In the genomic region with DNA sequence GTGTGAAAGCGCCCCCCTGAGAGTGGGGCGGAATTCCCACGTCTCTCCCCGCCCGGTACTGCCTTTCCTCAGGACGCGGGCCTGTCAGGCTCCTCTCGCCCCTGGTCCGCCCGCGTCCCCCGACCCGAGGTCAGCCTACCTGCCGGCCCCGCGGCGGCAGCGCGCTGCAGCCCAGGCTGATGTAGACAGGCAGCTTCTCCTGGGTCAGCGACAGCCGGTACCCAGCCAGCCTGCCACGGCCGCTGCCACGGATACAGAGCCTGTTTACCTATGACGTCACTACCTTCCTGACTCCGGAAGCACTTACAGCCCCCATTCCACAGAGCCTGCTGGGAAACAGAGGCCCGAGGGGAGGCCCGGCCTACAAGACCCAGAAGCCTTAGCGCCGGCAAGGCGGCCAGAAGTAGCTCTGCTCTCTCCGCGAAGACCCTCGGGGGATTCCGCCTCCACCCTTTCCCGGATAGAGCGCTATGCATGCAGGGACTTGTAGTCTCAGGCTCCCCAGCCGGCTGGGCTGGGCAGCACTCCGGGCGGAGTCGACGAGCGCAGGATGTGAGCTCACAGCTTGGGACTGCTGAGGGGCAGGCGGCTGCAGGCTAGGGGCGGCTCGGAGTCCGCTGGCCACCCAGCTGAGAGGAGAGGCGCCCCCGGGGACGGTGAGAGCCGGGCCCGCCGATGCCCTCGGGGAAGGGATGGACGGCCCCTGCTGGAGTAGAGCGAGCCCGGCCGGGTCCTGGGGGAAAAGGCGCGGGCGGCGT, we compare ENCODE assay signal across 8 cellular contexts. TPM values are rescaled to one million over a fixed set of nuclear protein-coding genes. Genes with fewer than 3 reads are reported as not detected.
A peak's percentile ranks its signal among the peaks of the same experiment; 100 is the strongest.
DNase-seq lines count a peak whose midpoint lies in the region; ATAC-seq and TF ChIP-seq lines count a peak whose summit lies in the region.

A gene with protein sequence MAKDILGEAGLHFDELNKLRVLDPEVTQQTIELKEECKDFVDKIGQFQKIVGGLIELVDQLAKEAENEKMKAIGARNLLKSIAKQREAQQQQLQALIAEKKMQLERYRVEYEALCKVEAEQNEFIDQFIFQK (minus strand): TSS at position 272 of the 758 bp plus-strand sequence. CDS start 3,487 bp downstream, outside the sequence.
A gene with protein sequence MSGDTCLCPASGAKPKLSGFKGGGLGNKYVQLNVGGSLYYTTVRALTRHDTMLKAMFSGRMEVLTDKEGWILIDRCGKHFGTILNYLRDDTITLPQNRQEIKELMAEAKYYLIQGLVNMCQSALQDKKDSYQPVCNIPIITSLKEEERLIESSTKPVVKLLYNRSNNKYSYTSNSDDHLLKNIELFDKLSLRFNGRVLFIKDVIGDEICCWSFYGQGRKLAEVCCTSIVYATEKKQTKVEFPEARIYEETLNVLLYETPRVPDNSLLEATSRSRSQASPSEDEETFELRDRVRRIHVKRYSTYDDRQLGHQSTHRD (plus strand): TSS at position 561 of the 758 bp plus-strand sequence. CDS start 3,761 bp downstream, outside the sequence.

- DNase-seq in NCI-H69 (lab: John Stamatoyannopoulos, UW), result peak; percentile 100
- peak; percentile 99 for DNase-seq in activated CD4-positive, alpha-beta T cell treated with anti-CD3 and anti-CD28 coated beads, Interleukin-2, amount 10 ng/mL, durations not matched to agents 7 days and 5 days
- peak; percentile 100 for DNase-seq in coronary artery (ENCODE audit: low spot score)
- peak; percentile 88 to 95 for DNase-seq in stimulated activated CD4-positive, alpha-beta T cell treated with anti-CD3 and anti-CD28 coated beads, Interleukin-1b, Interleukin-23, amount 100 ng/mL, for 4 hours (ENCODE audit: low read depth in 2 of 2)

- H3K36me3 ChIP-seq in BLaER1, result peaks cover 37% of the 10 kb centered on the region

- H3K4me1 Mint-ChIP-seq in activated CD4-positive, alpha-beta T cell treated with anti-CD3 and anti-CD28 coated beads, Interleukin-2, amount 10 ng/mL, durations not matched to agents 7 days and 5 days, result peaks cover 39% of the 10 kb centered on the region

- H3K4me2 ChIP-seq in BLaER1, result peak within 1 kb of the TSS; percentile 98

- peaks cover 76% of the 10 kb centered on the region for H4K20me1 ChIP-seq in BLaER1

- peak within 1 kb of the TSS; percentile 85 for H3K4me3 Mint-ChIP-seq in activated CD4-positive, alpha-beta T cell treated with anti-CD3 and anti-CD28 coated beads, Interleukin-2, amount 10 ng/mL, durations not matched to agents 7 days and 5 days

- H3K4me1 ChIP-seq in BLaER1, result peaks cover 25% of the 10 kb centered on the region

- peaks cover 6% of the 10 kb centered on the region for H3K36me3 Mint-ChIP-seq in activated CD4-positive, alpha-beta T cell treated with anti-CD3 and anti-CD28 coated beads, Interleukin-2, amount 10 ng/mL, durations not matched to agents 7 days and 5 days (ENCODE audit: low read depth)

- TF ChIP-seq CTCF in coronary artery (IDR thresholded peaks at IDR 0.05), result no peak

- CTCF ChIA-PET in activated CD4-positive, alpha-beta T cell treated with anti-CD3 and anti-CD28 coated beads, Interleukin-2, amount 10 ng/mL, durations not matched to agents 7 days and 5 days (lab: Charles Lee), result interaction anchor here (0.6 to 2.1 kb wide), 11 partner anchors 10 to 450 kb away, joined by 3 to 9 read pairs (median 3); a partner anchor contains a TSS

- peak within 1 kb of the TSS; percentile 64 for H3K27ac ChIP-seq in BLaER1
- peak within 1 kb of the TSS; percentile 96 to 97 for H3K27ac ChIP-seq in coronary artery
- peak within 1 kb of the TSS; percentile 79 for H3K27ac ChIP-seq in layer of hippocampus (ENCODE audit: low read depth, low read length)

- H3K27me3 ChIP-seq in BLaER1 (no peaks in the 10 kb centered on the region), layer of hippocampus (ENCODE audit: control insufficient read depth, insufficient read depth, low read length) (no peaks in the 10 kb centered on the region)

- peak within 1 kb of the TSS; percentile 93 for H3K4me3 ChIP-seq in BLaER1
- peak within 1 kb of the TSS; percentile 96 for H3K4me3 ChIP-seq in coronary artery

- no peaks in the 10 kb centered on the region for H3K27me3 Mint-ChIP-seq in activated CD4-positive, alpha-beta T cell treated with anti-CD3 and anti-CD28 coated beads, Interleukin-2, amount 10 ng/mL, durations not matched to agents 7 days and 5 days

- POLR2A ChIA-PET in activated CD4-positive, alpha-beta T cell treated with anti-CD3 and anti-CD28 coated beads, Interleukin-2, amount 10 ng/mL, durations not matched to agents 7 days and 5 days (lab: Charles Lee), result interaction anchor here (0.7 to 1.5 kb wide), 2 partner anchors 22 to 49 kb away, joined by 4 to 9 read pairs; a partner anchor contains a TSS

- H3K9me3 ChIP-seq in BLaER1, result no peaks in the 10 kb centered on the region

- H3K9ac ChIP-seq in BLaER1, result peak within 1 kb of the TSS; percentile 84

- H3K27ac Mint-ChIP-seq in activated CD4-positive, alpha-beta T cell treated with anti-CD3 and anti-CD28 coated beads, Interleukin-2, amount 10 ng/mL, durations not matched to agents 7 days and 5 days, result peak within 1 kb of the TSS; percentile 91

- no peaks in the 10 kb centered on the region for H3K9me3 Mint-ChIP-seq in activated CD4-positive, alpha-beta T cell treated with anti-CD3 and anti-CD28 coated beads, Interleukin-2, amount 10 ng/mL, durations not matched to agents 7 days and 5 days

- peak; percentile 95 for ATAC-seq in GM19328 (IDR thresholded peaks at IDR 0.05; ENCODE audit: unreplicated experiment)
- peak; percentile 94 for ATAC-seq in HG03520 (IDR thresholded peaks at IDR 0.05; ENCODE audit: unreplicated experiment)

RNA-seq across cellular contexts. Expression of the first gene that starts in this region (rescaled TPM):
- 10 to 100 TPM; 20.5 to 22.3 TPM for total RNA-seq in activated CD4-positive, alpha-beta T cell treated with anti-CD3 and anti-CD28 coated beads, Interleukin-2, amount 10 ng/mL, durations not matched to agents 7 days and 5 days

RNA-seq across cellular contexts. Expression of the second gene that starts in this region (rescaled TPM):
- 10 to 100 TPM; 21.0 to 22.0 TPM for total RNA-seq in activated CD4-positive, alpha-beta T cell treated with anti-CD3 and anti-CD28 coated beads, Interleukin-2, amount 10 ng/mL, durations not matched to agents 7 days and 5 days

Comparison
In these comparisons a context has a peak if more than half of its experiments do, and no peak if none do; other contexts are left out.
1. Peak in every context shown above with its lines: DNase-seq, ATAC-seq, H3K4me3 ChIP-seq and H3K27ac ChIP-seq.